Comparison of ENCODE assay signal across 8 cellular contexts in genomic region chr15:44726568-44727461, GRCh38. TPM values are rescaled to one million over a fixed set of nuclear protein-coding genes. Genes with fewer than 3 reads are reported as not detected.
A peak's percentile ranks its signal among the peaks of the same experiment; 100 is the strongest.
DNase-seq lines count a peak whose midpoint lies in the region; ATAC-seq and TF ChIP-seq lines count a peak whose summit lies in the region.

No MANE protein-coding gene starts in this region.

- H3K36me3 ChIP-seq in H7 (replicated peaks; ENCODE audit: control insufficient read depth, insufficient read depth, low read length), result no peaks in the 10 kb centered on the region

- POLR2A ChIA-PET in activated CD8-positive, alpha-beta T cell treated with anti-CD3 and anti-CD28 coated beads, Interleukin-2, amount 10 ng/mL, durations not matched to agents 7 days and 5 days (lab: Charles Lee), result interaction anchor here (0.7 to 21.4 kb wide), 9 partner anchors 10 to 80 kb away, joined by 3 to 2005 read pairs (median 28); partner anchors contain the start of genes B2M, PATL2, SPG11 and TRIM69
- POLR2A ChIA-PET in naive thymus-derived CD8-positive, alpha-beta T cell (lab: Charles Lee), result interaction anchor here (0.6 to 22.5 kb wide), 12 partner anchors 10 to 190 kb away, joined by 3 to 1743 read pairs (median 8); partner anchors contain the start of genes B2M, EIF3J, PATL2 and SPG11

- H3K4me1 Mint-ChIP-seq in activated CD8-positive, alpha-beta T cell treated with anti-CD3 and anti-CD28 coated beads, Interleukin-2, amount 10 ng/mL, durations not matched to agents 7 days and 5 days (ENCODE audit: low read depth), result peaks cover 69% of the 10 kb centered on the region
- H3K4me1 Mint-ChIP-seq in naive thymus-derived CD8-positive, alpha-beta T cell, result peaks cover 25 to 83% (median 69%) of the 10 kb centered on the region in 4 donors

- TF ChIP-seq CTCF in GM12865 (IDR thresholded peaks at IDR 0.05; ENCODE audit: insufficient read depth, low read depth, low read length, missing control alignments), result no peak

- peak overlapping the region; percentile 99 for H3K4me3 Mint-ChIP-seq in activated CD8-positive, alpha-beta T cell treated with anti-CD3 and anti-CD28 coated beads, Interleukin-2, amount 10 ng/mL, durations not matched to agents 7 days and 5 days
- H3K4me3 Mint-ChIP-seq in naive thymus-derived CD8-positive, alpha-beta T cell, result peak overlapping the region; percentile 91 to 100 (median 98)

- peak overlapping the region; percentile 100 for H3K27ac Mint-ChIP-seq in activated CD8-positive, alpha-beta T cell treated with anti-CD3 and anti-CD28 coated beads, Interleukin-2, amount 10 ng/mL, durations not matched to agents 7 days and 5 days
- H3K27ac Mint-ChIP-seq in naive thymus-derived CD8-positive, alpha-beta T cell, result peak overlapping the region; percentile 98 to 100 (median 99)

- peaks cover 30% of the 10 kb centered on the region for H3K36me3 Mint-ChIP-seq in activated CD8-positive, alpha-beta T cell treated with anti-CD3 and anti-CD28 coated beads, Interleukin-2, amount 10 ng/mL, durations not matched to agents 7 days and 5 days (ENCODE audit: low read depth)
- H3K36me3 Mint-ChIP-seq in naive thymus-derived CD8-positive, alpha-beta T cell, result peaks cover 0 to 7% (median 0%) of the 10 kb centered on the region in 3 donors

- no peaks in the 10 kb centered on the region for H3K27me3 Mint-ChIP-seq in activated CD8-positive, alpha-beta T cell treated with anti-CD3 and anti-CD28 coated beads, Interleukin-2, amount 10 ng/mL, durations not matched to agents 7 days and 5 days (ENCODE audit: low read depth)
- no peaks in the 10 kb centered on the region for H3K27me3 Mint-ChIP-seq in naive thymus-derived CD8-positive, alpha-beta T cell

- ATAC-seq in activated CD8-positive, alpha-beta T cell treated with anti-CD3 and anti-CD28 coated beads, Interleukin-2, amount 10 ng/mL, durations not matched to agents 7 days and 5 days, result peak; percentile 63
- peak; percentile 62 to 66 for ATAC-seq in naive thymus-derived CD8-positive, alpha-beta T cell

- no peaks in the 10 kb centered on the region for H3K27me3 ChIP-seq in H7 (ENCODE audit: control insufficient read depth, insufficient read depth, low read length)

- no peaks in the 10 kb centered on the region for H3K9me3 Mint-ChIP-seq in activated CD8-positive, alpha-beta T cell treated with anti-CD3 and anti-CD28 coated beads, Interleukin-2, amount 10 ng/mL, durations not matched to agents 7 days and 5 days (ENCODE audit: insufficient read depth)
- H3K9me3 Mint-ChIP-seq in naive thymus-derived CD8-positive, alpha-beta T cell, result no peaks in the 10 kb centered on the region

- CTCF ChIA-PET in activated CD8-positive, alpha-beta T cell treated with anti-CD3 and anti-CD28 coated beads, Interleukin-2, amount 10 ng/mL, durations not matched to agents 7 days and 5 days (lab: Charles Lee), result interaction anchor here (0.6 to 8.2 kb wide), 7 partner anchors 8 to 148 kb away, joined by 3 to 189 read pairs (median 6); partner anchors contain the start of genes B2M, PATL2, SPG11 and TRIM69

- peak; percentile 97 for DNase-seq in GM12865 (ENCODE audit: low read depth)
- DNase-seq in H7, result peak; percentile 8
- DNase-seq in NAMALWA (ENCODE audit: low spot score), result peak; percentile 94
- DNase-seq in activated CD8-positive, alpha-beta T cell treated with anti-CD3 and anti-CD28 coated beads, Interleukin-2, amount 10 ng/mL, durations not matched to agents 7 days and 5 days, result peak; percentile 91
- peak; percentile 29 for DNase-seq in epidermal melanocyte (ENCODE audit: insufficient read length, low spot score)
- DNase-seq in naive thymus-derived CD8-positive, alpha-beta T cell, result peak; percentile 37 to 90 (median 77)
- no peak for DNase-seq in DMS114 treated with DMSO at 0.1 percent for 48 hours (lab: John Stamatoyannopoulos, UW; ENCODE audit: unreplicated experiment)
- no peak for DNase-seq in NCI-H748 treated with DMSO at 0.1 percent for 48 hours (lab: John Stamatoyannopoulos, UW)

- H3K4me3 ChIP-seq in GM12865 (ENCODE audit: low read depth, low read length) (peak overlapping the region; percentile 60), H7 (ENCODE audit: insufficient read depth, low read depth, low read length) (no peak overlapping the region)

RNA-seq across cellular contexts. Expression of gene TRIM69, which starts 9.5 kb away (rescaled TPM):
- 5.4 and 6.2 TPM in 2 replicates for total RNA-seq in H7 (2014; rRNA removed; shearing (Covaris generic))
- total RNA-seq in activated CD8-positive, alpha-beta T cell treated with anti-CD3 and anti-CD28 coated beads, Interleukin-2, amount 10 ng/mL, durations not matched to agents 7 days and 5 days, result 10 to 100 TPM; 53.0 to 59.5 TPM
- total RNA-seq in naive thymus-derived CD8-positive, alpha-beta T cell, result 10 to 100 TPM; 28.9 to 34.9 TPM
- polyA plus RNA-seq in naive thymus-derived CD8-positive, alpha-beta T cell, result 10 to 100 TPM; 29.4 to 33.0 (median 31.6) TPM

RNA-seq across cellular contexts. Expression of gene B2M, which starts 15.5 kb away (rescaled TPM):
- 194 and 254 TPM in 2 replicates for total RNA-seq in H7 (2014; rRNA removed; shearing (Covaris generic))
- 1,000 to 10,000 TPM; 6,300 to 6,473 TPM for total RNA-seq in activated CD8-positive, alpha-beta T cell treated with anti-CD3 and anti-CD28 coated beads, Interleukin-2, amount 10 ng/mL, durations not matched to agents 7 days and 5 days
- 1,000 to 10,000 TPM; 6,403 to 7,046 TPM for total RNA-seq in naive thymus-derived CD8-positive, alpha-beta T cell
- polyA plus RNA-seq in naive thymus-derived CD8-positive, alpha-beta T cell, result over 10,000 TPM; 25,152 to 39,550 (median 31,716) TPM

RNA-seq across cellular contexts. Expression of gene PATL2, which starts 15.7 kb away (rescaled TPM):
- total RNA-seq in H7 (2014; rRNA removed; shearing (Covaris generic)), result 0.24 and 1.5 TPM in 2 replicates
- total RNA-seq in activated CD8-positive, alpha-beta T cell treated with anti-CD3 and anti-CD28 coated beads, Interleukin-2, amount 10 ng/mL, durations not matched to agents 7 days and 5 days, result 10 to 100 TPM; 27.4 to 29.6 TPM
- total RNA-seq in naive thymus-derived CD8-positive, alpha-beta T cell, result 10 to 100 TPM; 69.4 to 69.9 TPM
- 10 to 100 TPM in 2 of 3 donors, 1 to 10 TPM in 1; 7.2 to 21.8 (median 12.4) TPM for polyA plus RNA-seq in naive thymus-derived CD8-positive, alpha-beta T cell

Comparison
In these comparisons a context has a peak if more than half of its experiments do, and no peak if none do; other contexts are left out.
1. DNase-seq: peak in GM12865 (single experiment), H7 (single experiment), NAMALWA (single experiment), activated CD8-positive, alpha-beta T cell treated with anti-CD3 and anti-CD28 coated beads, Interleukin-2, amount 10 ng/mL, durations not matched to agents 7 days and 5 days (single experiment), epidermal melanocyte (single experiment) and naive thymus-derived CD8-positive, alpha-beta T cell (10 of 10); none in DMS114 treated with DMSO at 0.1 percent for 48 hours (single experiment) and NCI-H748 treated with DMSO at 0.1 percent for 48 hours (single experiment).
2. RNA of gene B2M, which starts 15.5 kb away (total RNA-seq): 6,403 to 7,046 TPM in naive thymus-derived CD8-positive, alpha-beta T cell and 6,300 to 6,473 TPM in activated CD8-positive, alpha-beta T cell treated with anti-CD3 and anti-CD28 coated beads, Interleukin-2, amount 10 ng/mL, durations not matched to agents 7 days and 5 days; 194 to 254 TPM in H7; every median in the first group is over 10 times any median in the second.
3. RNA of gene PATL2, which starts 15.7 kb away (total RNA-seq): 69.4 to 69.9 TPM in naive thymus-derived CD8-positive, alpha-beta T cell and 27.4 to 29.6 TPM in activated CD8-positive, alpha-beta T cell treated with anti-CD3 and anti-CD28 coated beads, Interleukin-2, amount 10 ng/mL, durations not matched to agents 7 days and 5 days; 0.24 to 1.5 TPM in H7; every median in the first group is over 10 times any median in the second.